ENCODE assay signal across 9 cellular contexts in the genomic region with DNA sequence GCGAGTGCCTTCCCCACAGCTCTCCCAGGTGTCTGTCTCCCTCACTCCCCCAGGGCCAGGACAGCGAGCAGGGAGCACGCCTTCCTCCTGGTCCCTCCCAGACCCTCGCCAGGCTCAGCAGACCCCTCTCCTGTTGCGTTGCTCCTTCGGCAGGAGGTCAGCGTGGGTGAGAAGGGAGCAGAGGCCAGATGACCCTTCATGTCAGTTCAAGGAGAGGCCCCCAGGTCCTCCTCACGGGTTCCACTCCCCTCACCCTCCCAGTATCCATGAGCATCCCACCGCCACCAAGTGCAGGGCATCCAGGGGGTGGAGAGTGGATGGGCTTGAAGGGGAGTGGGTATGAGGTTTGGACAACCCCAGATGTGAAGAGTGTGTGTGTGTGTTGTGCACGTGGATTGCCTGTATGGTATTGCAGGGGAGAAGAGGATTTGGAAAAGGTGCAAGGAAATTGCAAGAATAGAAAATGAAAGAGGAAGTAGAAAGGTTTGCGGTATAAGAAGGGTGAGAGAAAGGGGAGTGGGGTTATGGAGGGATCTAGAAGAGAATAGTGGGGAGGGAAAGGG. TPM values are rescaled to one million over a fixed set of nuclear protein-coding genes. Genes with fewer than 3 reads are reported as not detected.
DNase-seq lines count a peak whose midpoint lies in the region; ATAC-seq, FAIRE-seq and TF ChIP-seq lines count a peak whose summit lies in the region.
"Had no signal": no experiment of that assay in that cellular context is flagged by ENCODE, and none has a peak within 500 bp of the region (broad histone marks: within the 10 kb centered on the region; RNA-seq: fewer than 3 reads in every experiment).

No MANE protein-coding gene starts in this region.

- DNase-seq in A549 (ENCODE audit: low read depth in 1 of 2, low spot score in 1 of 2) (no peak), HFFc6 (no peak), mesothelial cell of epicardium (ENCODE audit: low spot score in 2 of 2, unreplicated experiment in 2 of 2) (no peak), D341Med (ENCODE audit: low spot score) (no peak), NK-92 (lab: John Stamatoyannopoulos, UW; ENCODE audit: unreplicated experiment) (no peak), AG20443 (ENCODE audit: low spot score) (no peak)
- DNase-seq in activated CD8-positive, alpha-beta T cell treated with anti-CD3 and anti-CD28 coated beads for 36 hours, result no peak
- DNase-seq: DMS153 had no signal

- H3K9me3 Mint-ChIP-seq in HFFc6 (peaks cover 3% of the 10 kb centered on the region; the same call in 1 of the 2 replicates), mesothelial cell of epicardium (no peaks in the 10 kb centered on the region)
- no peaks in the 10 kb centered on the region for H3K9me3 Mint-ChIP-seq in activated CD8-positive, alpha-beta T cell treated with anti-CD3 and anti-CD28 coated beads for 36 hours

- CTCF ChIA-PET in A549 (lab: Yijun Ruan, JAX), result interaction anchor here (3.1 to 4.0 kb wide), 4 partner anchors 13 to 17 kb away, joined by 12 to 41 read pairs (median 22); partner anchors contain the start of gene COL1A1
- CTCF ChIA-PET in activated CD8-positive, alpha-beta T cell treated with anti-CD3 and anti-CD28 coated beads for 36 hours (lab: Charles Lee), result interaction anchor here (0.9 kb wide), 1 partner anchor 231 kb away, joined by 3 read pairs; no protein-coding TSS in a partner anchor

- H3K9me3 ChIP-seq in A549, result no peaks in the 10 kb centered on the region

- H3K4me3 Mint-ChIP-seq in HFFc6 (peak overlapping the region; percentile 100), mesothelial cell of epicardium (no peak overlapping the region)
- peak overlapping the region; percentile 36 for H3K4me3 Mint-ChIP-seq in activated CD8-positive, alpha-beta T cell treated with anti-CD3 and anti-CD28 coated beads for 36 hours

- H3K27ac Mint-ChIP-seq in HFFc6 (peak overlapping the region; percentile 100), mesothelial cell of epicardium (peak overlapping the region; percentile 86)
- H3K27ac Mint-ChIP-seq in activated CD8-positive, alpha-beta T cell treated with anti-CD3 and anti-CD28 coated beads for 36 hours, result no peak overlapping the region

- H3K4me3 ChIP-seq in A549, result no peak overlapping the region

- TF ChIP-seq POLR2A in A549 (IDR thresholded peaks at IDR 0.05; ENCODE audit: low read length), result no peak

- peak overlapping the region; percentile 38; the same call in 1 of the 3 replicates for H3K4me2 ChIP-seq in A549

- H3K36me3 Mint-ChIP-seq in HFFc6 (ENCODE audit: low read depth), result peaks cover 57% of the 10 kb centered on the region
- H3K36me3 Mint-ChIP-seq in activated CD8-positive, alpha-beta T cell treated with anti-CD3 and anti-CD28 coated beads for 36 hours (ENCODE audit: low read depth), result no peaks in the 10 kb centered on the region
- H3K36me3 Mint-ChIP-seq in mesothelial cell of epicardium, result peaks cover 15% of the 10 kb centered on the region

- ATAC-seq in A549 (no peak), GM21786 (IDR thresholded peaks at IDR 0.05; ENCODE audit: unreplicated experiment) (no peak)
- ATAC-seq in activated CD8-positive, alpha-beta T cell treated with anti-CD3 and anti-CD28 coated beads for 36 hours, result peak; percentile 27

- TF ChIP-seq CTCF in A549 (IDR thresholded peaks at IDR 0.05) (no peak), HFFc6 (IDR thresholded peaks at IDR 0.05) (no peak), mesothelial cell of epicardium (IDR thresholded peaks at IDR 0.05; ENCODE audit: unreplicated experiment) (no peak)
- no peak for TF ChIP-seq CTCF in activated CD8-positive, alpha-beta T cell treated with anti-CD3 and anti-CD28 coated beads for 36 hours (IDR thresholded peaks at IDR 0.05)

- H3K4me1 ChIP-seq in A549, result peaks cover 29% of the 10 kb centered on the region

- WGBS in A549 (ENCODE audit: missing lambda C conversion rate), result 80% methylated on average over 11 of the region's 11 CpGs

- H3K27me3 Mint-ChIP-seq in HFFc6 (ENCODE audit: insufficient read depth) (peaks cover 80% of the 10 kb centered on the region), mesothelial cell of epicardium (ENCODE audit: low read depth) (no peaks in the 10 kb centered on the region)
- no peaks in the 10 kb centered on the region for H3K27me3 Mint-ChIP-seq in activated CD8-positive, alpha-beta T cell treated with anti-CD3 and anti-CD28 coated beads for 36 hours

- intact Hi-C loops in activated CD8-positive, alpha-beta T cell treated with anti-CD3 and anti-CD28 coated beads for 36 hours (cut with micrococcal nuclease), result no loop called here

- peak overlapping the region; percentile 37 to 67; a peak in 4 of 6 replicates for H3K27ac ChIP-seq in A549

- H3K4me1 Mint-ChIP-seq in HFFc6 (ENCODE audit: low read depth), result peaks cover 100% of the 10 kb centered on the region
- peaks cover 12% of the 10 kb centered on the region for H3K4me1 Mint-ChIP-seq in activated CD8-positive, alpha-beta T cell treated with anti-CD3 and anti-CD28 coated beads for 36 hours (ENCODE audit: low read depth)
- H3K4me1 Mint-ChIP-seq in mesothelial cell of epicardium, result peaks cover 37% of the 10 kb centered on the region

- FAIRE-seq in A549 (lab: Jason Lieb, UNC), result no peak

- POLR2A ChIA-PET in A549 (lab: Yijun Ruan, JAX), result no interaction called here
- POLR2A ChIA-PET in activated CD8-positive, alpha-beta T cell treated with anti-CD3 and anti-CD28 coated beads for 36 hours (lab: Charles Lee), result interaction anchor here (1.8 kb wide), 1 partner anchor 23 kb away, joined by 4 read pairs; no protein-coding TSS in a partner anchor

- no peak for TF ChIP-seq RAD21 in A549 (conservative IDR thresholded peaks at IDR 0.05 in 1 of 2, IDR thresholded peaks at IDR 0.05 in 1 of 2)

- TF ChIP-seq EP300 in A549 (IDR thresholded peaks at IDR 0.05), result no peak

TF ChIP-seq in A549, 52 proteins besides CTCF, POLR2A, EP300 and RAD21 (continues in another document):
- TF ChIP-seq CBX2 (IDR thresholded peaks at IDR 0.05; ENCODE audit: borderline replicate concordance, low read depth) (no peak), ZC3H11A (IDR thresholded peaks at IDR 0.05) (no peak), CHD4 (IDR thresholded peaks at IDR 0.05; ENCODE audit: borderline replicate concordance) (no peak), NFE2L2 (conservative IDR thresholded peaks at IDR 0.05; ENCODE audit: low read length) (no peak), FOSB (CRISPR knock-in tag; IDR thresholded peaks at IDR 0.05) (no peak), GATA3 (IDR thresholded peaks at IDR 0.05; ENCODE audit: borderline replicate concordance) (no peak), RCOR1 (IDR thresholded peaks at IDR 0.05; ENCODE audit: low read depth, low read length) (no peak), HDAC2 (IDR thresholded peaks at IDR 0.05) (no peak), HEYL (CRISPR knock-in tag; IDR thresholded peaks at IDR 0.05) (no peak), CHD2 (IDR thresholded peaks at IDR 0.05; ENCODE audit: low read length, partially characterized antibody) (no peak), ZSCAN20 (CRISPR knock-in tag; IDR thresholded peaks at IDR 0.05) (no peak)

RNA-seq across cellular contexts. Expression of gene SGCA, which starts 17.7 kb away (rescaled TPM):
- polyA plus RNA-seq in A549 (2011; rRNA removed) (0.44 and 0.90 TPM in 2 replicates), A549 (2017; fragmentation: RNase III; extraction: RNeasy Plus Mini Kit Qiagen cat#74134 plus additional on column Dnase treatment) (1.5 to 3.4 TPM (median 1.9 TPM) in 3 replicates)
- 1.8 and 3.2 TPM in 2 replicates for polyA plus RNA-seq in A549 (2012; cell fraction: cytosol; rRNA removed)
- polyA plus RNA-seq in A549 (2012; cell fraction: nucleus; rRNA removed), result 1.2 and 1.9 TPM in 2 replicates
- not detected in 2 replicates for polyA minus RNA-seq in A549 (2011; rRNA and poly(A)+ RNA removed)
- under 1 TPM; 0.28 to 0.91 (median 0.76) TPM for total RNA-seq in HFFc6 (2021; fragmentation: NEBNext Ultra II Directional; extraction: Animal tissue kit (Norgen Biotek cat#: 25700))
- under 1 TPM in 1 of 2 experiments, not detected in 1; 0.34 TPM for total RNA-seq in activated CD8-positive, alpha-beta T cell treated with anti-CD3 and anti-CD28 coated beads for 36 hours
- total RNA-seq in mesothelial cell of epicardium, result not detected in 3 replicates

RNA-seq across cellular contexts. Expression of gene COL1A1, which starts 17.9 kb away (rescaled TPM):
- 4.4 and 4.6 TPM in 2 replicates for polyA plus RNA-seq in A549 (2011; rRNA removed)
- polyA plus RNA-seq in A549 (2012; cell fraction: cytosol; rRNA removed), result 14.2 and 19.6 TPM in 2 replicates
- polyA plus RNA-seq in A549 (2012; cell fraction: nucleus; rRNA removed), result 66.1 and 69.4 TPM in 2 replicates
- polyA plus RNA-seq in A549 (2017; fragmentation: RNase III; extraction: RNeasy Plus Mini Kit Qiagen cat#74134 plus additional on column Dnase treatment), result 18.1 to 34.3 TPM (median 31.6 TPM) in 3 replicates
- 10.9 TPM in 2 replicates for polyA minus RNA-seq in A549 (2011; rRNA and poly(A)+ RNA removed)
- 1,000 to 10,000 TPM; 4,948 to 7,804 (median 5,240) TPM for total RNA-seq in HFFc6 (2021; fragmentation: NEBNext Ultra II Directional; extraction: Animal tissue kit (Norgen Biotek cat#: 25700))
- 1 to 10 TPM in 1 of 2 experiments, under 1 TPM in 1; 0.92 to 1.0 TPM for total RNA-seq in activated CD8-positive, alpha-beta T cell treated with anti-CD3 and anti-CD28 coated beads for 36 hours
- total RNA-seq in mesothelial cell of epicardium, result 3,780 to 4,004 TPM (median 3,972 TPM) in 3 replicates

RNA-seq across cellular contexts. Expression of gene PPP1R9B, which starts 33.0 kb away (rescaled TPM):
- 16.8 and 22.0 TPM in 2 replicates for polyA plus RNA-seq in A549 (2011; rRNA removed)
- polyA plus RNA-seq in A549 (2012; cell fraction: cytosol; rRNA removed), result 18.9 and 19.4 TPM in 2 replicates
- 35.8 and 44.2 TPM in 2 replicates for polyA plus RNA-seq in A549 (2012; cell fraction: nucleus; rRNA removed)
- 32.4 to 40.6 TPM (median 35.8 TPM) in 3 replicates for polyA plus RNA-seq in A549 (2017; fragmentation: RNase III; extraction: RNeasy Plus Mini Kit Qiagen cat#74134 plus additional on column Dnase treatment)
- 25.9 and 27.1 TPM in 2 replicates for polyA minus RNA-seq in A549 (2011; rRNA and poly(A)+ RNA removed)
- 10 to 100 TPM; 66.4 to 78.5 (median 68.7) TPM for total RNA-seq in HFFc6 (2021; fragmentation: NEBNext Ultra II Directional; extraction: Animal tissue kit (Norgen Biotek cat#: 25700))
- total RNA-seq in activated CD8-positive, alpha-beta T cell treated with anti-CD3 and anti-CD28 coated beads for 36 hours, result 10 to 100 TPM; 52.4 to 56.4 TPM
- total RNA-seq in mesothelial cell of epicardium, result 56.4 to 58.6 TPM (median 56.6 TPM) in 3 replicates

RNA-seq across cellular contexts. Expression of gene SAMD14, which starts 53.6 kb away (rescaled TPM):
- polyA plus RNA-seq in A549 (2011; rRNA removed) (0.12 and 0.15 TPM in 2 replicates), A549 (2017; fragmentation: RNase III; extraction: RNeasy Plus Mini Kit Qiagen cat#74134 plus additional on column Dnase treatment) (0.42 to 0.75 TPM (median 0.74 TPM) in 3 replicates)
- polyA plus RNA-seq in A549 (2012; cell fraction: cytosol; rRNA removed), result 0.22 and 0.31 TPM in 2 replicates
- polyA plus RNA-seq in A549 (2012; cell fraction: nucleus; rRNA removed), result 1.5 and 1.8 TPM in 2 replicates
- polyA minus RNA-seq in A549 (2011; rRNA and poly(A)+ RNA removed), result 0.58 and 0.83 TPM in 2 replicates
- total RNA-seq in HFFc6 (2021; fragmentation: NEBNext Ultra II Directional; extraction: Animal tissue kit (Norgen Biotek cat#: 25700)), result 10 to 100 TPM in 4 of 6 experiments, 1 to 10 TPM in 2; 4.3 to 14.1 (median 11.4) TPM
- total RNA-seq in activated CD8-positive, alpha-beta T cell treated with anti-CD3 and anti-CD28 coated beads for 36 hours, result 1 to 10 TPM in 1 of 2 experiments, under 1 TPM in 1; 0.47 to 1.3 TPM
- 17.3 to 20.0 TPM (median 19.4 TPM) in 3 replicates for total RNA-seq in mesothelial cell of epicardium

Comparison
In these comparisons a context has a peak if more than half of its experiments do, and no peak if none do; other contexts are left out.
1. RNA of gene COL1A1, which starts 17.9 kb away (total RNA-seq): 4,948 to 7,804 TPM in HFFc6 and 3,780 to 4,004 TPM in mesothelial cell of epicardium; 0.92 to 1.0 TPM in activated CD8-positive, alpha-beta T cell treated with anti-CD3 and anti-CD28 coated beads for 36 hours; every median in the first group is over 1,000 times any median in the second.